ENCODE assay signal across 1 cellular context in genomic region chr2:99386011-99386410, GRCh38.
TF ChIP-seq lines count a peak whose summit lies in the region.

No MANE protein-coding gene starts in this region.

TF ChIP-seq in GM23338, 12 proteins besides CTCF, POLR2A, EP300 and RAD21 (continued from another document):
- TF ChIP-seq ZNF462 (CRISPR knock-in tag; IDR thresholded peaks at IDR 0.05) = no peak
